ENCODE assay signal across 25 cellular contexts in genomic region chr9:137570566-137570965, GRCh38.
"Had no signal": no experiment of that assay in that cellular context is flagged by ENCODE, and none has a peak within 500 bp of the region (broad histone marks: within the 10 kb centered on the region; RNA-seq: fewer than 3 reads in every experiment).

No MANE protein-coding gene starts in this region.

- H3K27me3 Mint-ChIP-seq: activated CD4-positive, alpha-beta memory T cell treated with anti-CD3 and anti-CD28 coated beads, Interleukin-2, amount 10 ng/mL, durations not matched to agents 7 days and 5 days; activated CD4-positive, alpha-beta T cell treated with anti-CD3 and anti-CD28 coated beads, Interleukin-2, amount 10 ng/mL, durations not matched to agents 7 days and 5 days; activated naive CD8-positive, alpha-beta T cell; effector memory CD8-positive, alpha-beta T cell had no signal

- H3K27ac Mint-ChIP-seq: activated CD4-positive, alpha-beta memory T cell treated with anti-CD3 and anti-CD28 coated beads, Interleukin-2, amount 10 ng/mL, durations not matched to agents 7 days and 5 days; activated CD4-positive, alpha-beta T cell treated with anti-CD3 and anti-CD28 coated beads, Interleukin-2, amount 10 ng/mL, durations not matched to agents 7 days and 5 days; T-helper 1 cell treated with Interleukin-12 subunit alpha and Interleukin-12 subunit beta and Interleukin-4 antibody, amounts not matched to agents 30 μg/mL and 1 μg/mL, for 36 hours had no signal

- H3K27ac ChIP-seq: body of pancreas, cardiac muscle cell, gastroesophageal sphincter, hepatocyte, right lobe of liver, suprapubic skin, tibial artery, WERI-Rb-1 had no signal

- H2AFZ ChIP-seq: hepatocyte had no signal

- ATAC-seq: activated CD4-positive, CD25-positive, alpha-beta regulatory T cell treated with anti-CD3 and anti-CD28 coated beads, Interleukin-2, amount 50 U/mL, for 24 hours; body of pancreas; effector memory CD8-positive, alpha-beta T cell; gastroesophageal sphincter; left colon; natural killer cell; right lobe of liver had no signal

- H3K4me2 ChIP-seq: hepatocyte had no signal

- H3K9me3 Mint-ChIP-seq: activated CD4-positive, alpha-beta memory T cell treated with anti-CD3 and anti-CD28 coated beads, Interleukin-2, amount 10 ng/mL, durations not matched to agents 7 days and 5 days; activated CD4-positive, alpha-beta T cell treated with anti-CD3 and anti-CD28 coated beads, Interleukin-2, amount 10 ng/mL, durations not matched to agents 7 days and 5 days; effector memory CD8-positive, alpha-beta T cell; natural killer cell; T-helper 1 cell treated with Interleukin-12 subunit alpha and Interleukin-12 subunit beta and Interleukin-4 antibody, amounts not matched to agents 30 μg/mL and 1 μg/mL, for 36 hours had no signal

- DNase-seq: activated CD4-positive, alpha-beta memory T cell treated with anti-CD3 and anti-CD28 coated beads, Interleukin-2, amount 10 ng/mL, durations not matched to agents 7 days and 5 days; activated CD4-positive, alpha-beta T cell treated with anti-CD3 and anti-CD28 coated beads, Interleukin-2, amount 10 ng/mL, durations not matched to agents 7 days and 5 days; activated effector memory CD4-positive, alpha-beta T cell treated with Interleukin-2 at 50 U/mL for 16 hours; activated naive CD4-positive, alpha-beta T cell treated with Interleukin-2 at 50 U/mL for 16 hours; activated T-cell treated with anti-CD3 and anti-CD28 coated beads, Interleukin-2, amount 50 U/mL, for 48 hours; anterior cingulate cortex; body of pancreas; cortex of kidney; effector memory CD8-positive, alpha-beta T cell; kidney; left colon; mammary epithelial cell; natural killer cell; right lobe of liver; stimulated activated CD4-positive, alpha-beta T cell treated with anti-CD3 and anti-CD28 coated beads, Interleukin-4, amount 100 ng/mL, for 1 hour; T-helper 9 cell; tibial artery; WERI-Rb-1 had no signal

- H3K27me3 ChIP-seq: body of pancreas, cardiac muscle cell, gastroesophageal sphincter, hepatocyte, right lobe of liver, suprapubic skin, tibial artery had no signal

- H3K4me1 ChIP-seq: body of pancreas, gastroesophageal sphincter, right lobe of liver, tibial artery had no signal

- H3K4me3 Mint-ChIP-seq: activated CD4-positive, alpha-beta memory T cell treated with anti-CD3 and anti-CD28 coated beads, Interleukin-2, amount 10 ng/mL, durations not matched to agents 7 days and 5 days; activated CD4-positive, alpha-beta T cell treated with anti-CD3 and anti-CD28 coated beads, Interleukin-2, amount 10 ng/mL, durations not matched to agents 7 days and 5 days; activated naive CD8-positive, alpha-beta T cell; effector memory CD8-positive, alpha-beta T cell; natural killer cell; T-helper 1 cell treated with Interleukin-12 subunit alpha and Interleukin-12 subunit beta and Interleukin-4 antibody, amounts not matched to agents 30 μg/mL and 1 μg/mL, for 36 hours had no signal

- H3K9me3 ChIP-seq: body of pancreas, gastroesophageal sphincter, right lobe of liver, suprapubic skin, tibial artery had no signal

- H3K4me3 ChIP-seq: body of pancreas, cardiac muscle cell, gastroesophageal sphincter, hepatocyte, right lobe of liver, suprapubic skin, tibial artery had no signal
